Comparison of ENCODE assay signal across 25 cellular contexts in the genomic region with DNA sequence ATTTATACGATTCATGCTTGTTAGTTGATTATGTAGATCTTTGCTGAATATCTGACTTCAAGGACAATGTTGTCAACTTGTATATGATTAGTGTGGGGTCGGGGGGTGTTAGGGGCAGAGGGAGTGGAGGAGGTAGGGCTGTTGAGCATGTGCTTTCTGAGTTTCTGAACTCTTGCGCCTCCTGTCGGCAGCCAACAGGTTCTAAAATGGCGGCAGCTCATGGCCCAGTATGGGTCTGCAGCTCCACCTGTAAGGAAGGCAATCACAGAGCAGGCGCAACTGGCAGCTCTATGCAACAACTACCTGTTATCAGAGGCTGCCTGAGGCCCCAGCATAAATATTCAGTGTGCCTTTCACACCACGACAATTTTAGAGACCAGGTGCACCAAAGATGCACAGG.
DNase-seq lines count a peak whose midpoint lies in the region; ATAC-seq and TF ChIP-seq lines count a peak whose summit lies in the region.
"Had no signal": no experiment of that assay in that cellular context is flagged by ENCODE, and none has a peak within 500 bp of the region (broad histone marks: within the 10 kb centered on the region; RNA-seq: fewer than 3 reads in every experiment).

No MANE protein-coding gene starts in this region.

- no peak overlapping the region for H3K27ac Mint-ChIP-seq in CD4-positive, alpha-beta T cell
- H3K27ac Mint-ChIP-seq in Caco-2 (ENCODE audit: unreplicated experiment), result no peak overlapping the region
- no peak overlapping the region for H3K27ac Mint-ChIP-seq in activated T-cell treated with anti-CD3 and anti-CD28 coated beads, Interleukin-2, amount 50 U/mL, for 24 hours
- H3K27ac Mint-ChIP-seq: activated CD4-positive, alpha-beta T cell treated with anti-CD3 and anti-CD28 coated beads, Interleukin-2, amount 10 ng/mL, durations not matched to agents 7 days and 5 days; activated CD8-positive, alpha-beta memory T cell treated with anti-CD3 and anti-CD28 coated beads, Interleukin-2, amount 10 ng/mL, durations not matched to agents 7 days and 5 days; activated naive CD4-positive, alpha-beta T cell treated with anti-CD3 and anti-CD28 coated beads, Interleukin-2, amount 50 U/mL, for 24 hours; activated T-helper 1 cell treated with anti-CD3 and anti-CD28 coated beads, Interleukin-12 subunit alpha, Interleukin-12 subunit beta, Interleukin-2, Interleukin-4 antibody, amounts not matched to agents 30 ng/mL and 10 ng/mL and 1 ng/mL, durations not matched to agents 14 hours and 24 hours and 36 hours; CD14-positive monocyte; naive thymus-derived CD8-positive, alpha-beta T cell; T-helper 1 cell treated with Interleukin-12 subunit alpha and Interleukin-12 subunit beta and Interleukin-4 antibody, amounts not matched to agents 30 μg/mL and 1 μg/mL, for 36 hours; type B pancreatic cell had no signal

- H3K27me3 ChIP-seq in BLaER1 (no peaks in the 10 kb centered on the region), dorsolateral prefrontal cortex (no peaks in the 10 kb centered on the region), Caco-2 (replicated peaks; ENCODE audit: control insufficient read depth, insufficient read depth, low read length) (no peaks in the 10 kb centered on the region)
- peaks cover 4% of the 10 kb centered on the region for H3K27me3 ChIP-seq in CD4-positive, alpha-beta T cell (ENCODE audit: control insufficient read depth, insufficient read depth, low read length)
- H3K27me3 ChIP-seq: ascending aorta, SJCRH30 had no signal

- POLR2A ChIA-PET in CD4-positive, alpha-beta T cell (lab: Charles Lee), result no interaction called here
- POLR2A ChIA-PET in Caco-2 (lab: Charles Lee), result no interaction called here

- DNase-seq in HT1080 (ENCODE audit: low read depth) (peak; percentile 11), NCI-H345 (lab: John Stamatoyannopoulos, UW) (peak; percentile 42), dorsolateral prefrontal cortex (no peak), Caco-2 (no peak)
- DNase-seq in CD4-positive, alpha-beta T cell, result no peak
- no peak for DNase-seq in activated T-cell treated with anti-CD3 and anti-CD28 coated beads, Interleukin-2, amount 50 U/mL, for 24 hours
- DNase-seq: ACHN; activated CD4-positive, alpha-beta T cell treated with anti-CD3 and anti-CD28 coated beads, Interleukin-2, amount 10 ng/mL, durations not matched to agents 7 days and 5 days; activated CD8-positive, alpha-beta memory T cell treated with anti-CD3 and anti-CD28 coated beads, Interleukin-2, amount 10 ng/mL, durations not matched to agents 7 days and 5 days; head of caudate nucleus; naive thymus-derived CD8-positive, alpha-beta T cell; right cardiac atrium; SJCRH30; stimulated activated CD8-positive, alpha-beta memory T cell treated with anti-CD3 and anti-CD28 coated beads, Interleukin-4, amount 100 ng/mL, for 48 hours had no signal

- H3K4me2 ChIP-seq in BLaER1, result peak overlapping the region; percentile 63

- BruUV-seq in Caco-2 (replicated peaks; lab: Mats Ljungman, UMichigan), result no TSS peak

- H3K4me3 ChIP-seq in BLaER1 (no peak overlapping the region), dorsolateral prefrontal cortex (peak overlapping the region in 1 of 59 donors; percentile 12), Caco-2 (ENCODE audit: low read depth, low read length) (no peak overlapping the region)
- H3K4me3 ChIP-seq: ascending aorta, HAP-1, SJCRH30 had no signal

- H4K20me1 ChIP-seq in BLaER1, result no peaks in the 10 kb centered on the region

- no peak overlapping the region for H3K27ac ChIP-seq in BLaER1
- peak overlapping the region in 32 of 59 donors; percentile 1 to 70 (median 43) for H3K27ac ChIP-seq in dorsolateral prefrontal cortex
- H3K27ac ChIP-seq in CD4-positive, alpha-beta T cell (ENCODE audit: low read depth, low read length), result no peak overlapping the region
- H3K27ac ChIP-seq: ascending aorta, parathyroid adenoma, SJCRH30 had no signal

- no peak for ATAC-seq in GM19452 (IDR thresholded peaks at IDR 0.05; ENCODE audit: unreplicated experiment)
- ATAC-seq in CD4-positive, alpha-beta T cell (ENCODE audit: poor library complexity), result no peak
- ATAC-seq: activated CD8-positive, alpha-beta memory T cell treated with anti-CD3 and anti-CD28 coated beads, Interleukin-2, amount 10 ng/mL, durations not matched to agents 7 days and 5 days; naive thymus-derived CD8-positive, alpha-beta T cell; right cardiac atrium had no signal

- no peaks in the 10 kb centered on the region for H3K36me3 Mint-ChIP-seq in CD4-positive, alpha-beta T cell (ENCODE audit: low read depth)
- H3K36me3 Mint-ChIP-seq in Caco-2 (ENCODE audit: insufficient read depth, unreplicated experiment), result no peaks in the 10 kb centered on the region
- H3K36me3 Mint-ChIP-seq in activated T-cell treated with anti-CD3 and anti-CD28 coated beads, Interleukin-2, amount 50 U/mL, for 24 hours (ENCODE audit: low read depth), result no peaks in the 10 kb centered on the region
- H3K36me3 Mint-ChIP-seq: activated CD8-positive, alpha-beta memory T cell treated with anti-CD3 and anti-CD28 coated beads, Interleukin-2, amount 10 ng/mL, durations not matched to agents 7 days and 5 days; activated naive CD4-positive, alpha-beta T cell treated with anti-CD3 and anti-CD28 coated beads, Interleukin-2, amount 50 U/mL, for 24 hours; CD14-positive monocyte; type B pancreatic cell had no signal

- TF ChIP-seq CTCF in dorsolateral prefrontal cortex (IDR thresholded peaks at IDR 0.05 in 54 of 56, conservative IDR thresholded peaks at IDR 0.05 in 2 of 56; ENCODE audit: low read depth in 1 of 56, partially characterized antibody in 56 of 56) (no peak), Caco-2 (IDR thresholded peaks at IDR 0.05; ENCODE audit: insufficient read depth in 1 of 2, low read depth in 1 of 2, low read length in 1 of 2, severe bottlenecking in 1 of 2, unreplicated experiment in 1 of 2) (no peak)
- TF ChIP-seq CTCF in CD4-positive, alpha-beta T cell (IDR thresholded peaks at IDR 0.05), result no peak

- H3K36me3 ChIP-seq in BLaER1, result no peaks in the 10 kb centered on the region
- no peaks in the 10 kb centered on the region for H3K36me3 ChIP-seq in Caco-2 (ENCODE audit: control insufficient read depth, insufficient read depth, low read length)
- H3K36me3 ChIP-seq: ascending aorta, HAP-1, SJCRH30 had no signal

- CTCF ChIA-PET in CD4-positive, alpha-beta T cell (lab: Charles Lee), result no interaction called here
- CTCF ChIA-PET in Caco-2 (lab: Charles Lee), result no interaction called here

- H3K9me3 ChIP-seq in BLaER1 (peaks cover 2% of the 10 kb centered on the region; the same call in 1 of the 2 replicates), Caco-2 (no peaks in the 10 kb centered on the region)
- H3K9me3 ChIP-seq in CD4-positive, alpha-beta T cell (ENCODE audit: control insufficient read depth, low read length), result no peaks in the 10 kb centered on the region
- H3K9me3 ChIP-seq: ascending aorta, HAP-1, SJCRH30 had no signal

- H3K9ac ChIP-seq in BLaER1, result no peak overlapping the region
- H3K9ac ChIP-seq: parathyroid adenoma had no signal

- H3K4me1 ChIP-seq in BLaER1, result peaks cover 32% of the 10 kb centered on the region
- no peaks in the 10 kb centered on the region for H3K4me1 ChIP-seq in Caco-2
- H3K4me1 ChIP-seq: ascending aorta, HAP-1, parathyroid adenoma, SJCRH30 had no signal

- no peaks in the 10 kb centered on the region for H3K4me1 Mint-ChIP-seq in CD4-positive, alpha-beta T cell (ENCODE audit: low read depth)
- H3K4me1 Mint-ChIP-seq in Caco-2 (ENCODE audit: low read depth, unreplicated experiment), result no peaks in the 10 kb centered on the region
- no peaks in the 10 kb centered on the region for H3K4me1 Mint-ChIP-seq in activated T-cell treated with anti-CD3 and anti-CD28 coated beads, Interleukin-2, amount 50 U/mL, for 24 hours (ENCODE audit: low read depth)
- H3K4me1 Mint-ChIP-seq: activated CD4-positive, alpha-beta T cell treated with anti-CD3 and anti-CD28 coated beads, Interleukin-2, amount 10 ng/mL, durations not matched to agents 7 days and 5 days; activated CD8-positive, alpha-beta memory T cell treated with anti-CD3 and anti-CD28 coated beads, Interleukin-2, amount 10 ng/mL, durations not matched to agents 7 days and 5 days; activated naive CD4-positive, alpha-beta T cell treated with anti-CD3 and anti-CD28 coated beads, Interleukin-2, amount 50 U/mL, for 24 hours; CD14-positive monocyte; central memory CD8-positive, alpha-beta T cell; naive thymus-derived CD8-positive, alpha-beta T cell had no signal

- intact Hi-C loops in dorsolateral prefrontal cortex (cut with DNase I) (no loop called here), Caco-2 (cut with micrococcal nuclease; ENCODE audit: unreplicated experiment) (no loop called here)
- intact Hi-C loops in CD4-positive, alpha-beta T cell (cut with DNase I, micrococcal nuclease), result no loop called here

- H3K9me3 Mint-ChIP-seq in CD4-positive, alpha-beta T cell, result no peaks in the 10 kb centered on the region
- H3K9me3 Mint-ChIP-seq in Caco-2 (ENCODE audit: unreplicated experiment), result peaks cover 9% of the 10 kb centered on the region
- H3K9me3 Mint-ChIP-seq in activated T-cell treated with anti-CD3 and anti-CD28 coated beads, Interleukin-2, amount 50 U/mL, for 24 hours, result no peaks in the 10 kb centered on the region
- H3K9me3 Mint-ChIP-seq: activated CD4-positive, alpha-beta T cell treated with anti-CD3 and anti-CD28 coated beads, Interleukin-2, amount 10 ng/mL, durations not matched to agents 7 days and 5 days; activated naive CD4-positive, alpha-beta T cell treated with anti-CD3 and anti-CD28 coated beads, Interleukin-2, amount 50 U/mL, for 24 hours; activated T-helper 1 cell treated with anti-CD3 and anti-CD28 coated beads, Interleukin-12 subunit alpha, Interleukin-12 subunit beta, Interleukin-2, Interleukin-4 antibody, amounts not matched to agents 30 ng/mL and 10 ng/mL and 1 ng/mL, durations not matched to agents 14 hours and 24 hours and 36 hours; central memory CD8-positive, alpha-beta T cell; T-helper 1 cell treated with Interleukin-12 subunit alpha and Interleukin-12 subunit beta and Interleukin-4 antibody, amounts not matched to agents 30 μg/mL and 1 μg/mL, for 36 hours had no signal

- no peak overlapping the region for H3K4me3 Mint-ChIP-seq in CD4-positive, alpha-beta T cell
- no peak overlapping the region for H3K4me3 Mint-ChIP-seq in Caco-2 (ENCODE audit: unreplicated experiment)
- H3K4me3 Mint-ChIP-seq in activated T-cell treated with anti-CD3 and anti-CD28 coated beads, Interleukin-2, amount 50 U/mL, for 24 hours, result no peak overlapping the region
- H3K4me3 Mint-ChIP-seq: activated CD4-positive, alpha-beta T cell treated with anti-CD3 and anti-CD28 coated beads, Interleukin-2, amount 10 ng/mL, durations not matched to agents 7 days and 5 days; activated CD8-positive, alpha-beta memory T cell treated with anti-CD3 and anti-CD28 coated beads, Interleukin-2, amount 10 ng/mL, durations not matched to agents 7 days and 5 days; activated naive CD4-positive, alpha-beta T cell treated with anti-CD3 and anti-CD28 coated beads, Interleukin-2, amount 50 U/mL, for 24 hours; activated T-helper 1 cell treated with anti-CD3 and anti-CD28 coated beads, Interleukin-12 subunit alpha, Interleukin-12 subunit beta, Interleukin-2, Interleukin-4 antibody, amounts not matched to agents 30 ng/mL and 10 ng/mL and 1 ng/mL, durations not matched to agents 14 hours and 24 hours and 36 hours; CD14-positive monocyte; central memory CD8-positive, alpha-beta T cell; naive thymus-derived CD8-positive, alpha-beta T cell; T-helper 1 cell treated with Interleukin-12 subunit alpha and Interleukin-12 subunit beta and Interleukin-4 antibody, amounts not matched to agents 30 μg/mL and 1 μg/mL, for 36 hours; type B pancreatic cell had no signal

- peaks cover 33% of the 10 kb centered on the region for H3K27me3 Mint-ChIP-seq in CD4-positive, alpha-beta T cell
- peaks cover 20% of the 10 kb centered on the region for H3K27me3 Mint-ChIP-seq in Caco-2 (ENCODE audit: insufficient read depth, unreplicated experiment)
- peaks cover 22% of the 10 kb centered on the region for H3K27me3 Mint-ChIP-seq in activated T-cell treated with anti-CD3 and anti-CD28 coated beads, Interleukin-2, amount 50 U/mL, for 24 hours

Comparison
In these comparisons a context has a peak if more than half of its experiments do, and no peak if none do; other contexts are left out.
1. H3K27ac ChIP-seq: peak in dorsolateral prefrontal cortex (32 of 59); none in BLaER1 (single experiment) and CD4-positive, alpha-beta T cell (single experiment).
2. DNase-seq: peak in HT1080 (single experiment) and NCI-H345 (single experiment); none in dorsolateral prefrontal cortex (0 of 10), CD4-positive, alpha-beta T cell (0 of 10), Caco-2 (0 of 2) and activated T-cell treated with anti-CD3 and anti-CD28 coated beads, Interleukin-2, amount 50 U/mL, for 24 hours (single experiment).